ENCODE assay signal across 1 cellular context in genomic region chr9:136504512-136505348, GRCh38.
A peak's percentile ranks its signal among the peaks of the same experiment; 100 is the strongest.
TF ChIP-seq lines count a peak whose summit lies in the region.

No MANE protein-coding gene starts in this region.

TF ChIP-seq in H1, 55 proteins besides CTCF, POLR2A, EP300 and RAD21:
- TF ChIP-seq BACH1 (IDR thresholded peaks at IDR 0.05; ENCODE audit: low read length) (no peak), JUND (IDR thresholded peaks at IDR 0.05; ENCODE audit: low read length) (no peak), CBX5 (IDR thresholded peaks at IDR 0.05; ENCODE audit: low read depth, low read length) (no peak), CHD1 (IDR thresholded peaks at IDR 0.05; ENCODE audit: low read depth, low read length) (no peak), E2F6 (IDR thresholded peaks at IDR 0.05) (no peak), FOSL1 (IDR thresholded peaks at IDR 0.05; ENCODE audit: insufficient read depth, low read depth, low read length) (no peak), GABPA (IDR thresholded peaks at IDR 0.05; ENCODE audit: borderline replicate concordance, insufficient read depth, low read length) (0 out of 2 replicates have a peak, but pooled peaks have one; percentile 53)
TF ChIP-seq in H1: peak in this region for 1.
